8 cellular contexts compared by ENCODE assay signal in genomic region chr2:127811397-127811860, GRCh38. TPM values are rescaled to one million over a fixed set of nuclear protein-coding genes. Genes with fewer than 3 reads are reported as not detected.
DNase-seq lines count a peak whose midpoint lies in the region; ATAC-seq and TF ChIP-seq lines count a peak whose summit lies in the region.

No MANE protein-coding gene starts in this region.

- peaks cover 29% of the 10 kb centered on the region for H3K4me1 Mint-ChIP-seq in T-helper 1 cell treated with Interleukin-12 subunit alpha and Interleukin-12 subunit beta and Interleukin-4 antibody, amounts not matched to agents 30 μg/mL and 1 μg/mL, for 36 hours (ENCODE audit: low read depth)
- H3K4me1 Mint-ChIP-seq in central memory CD8-positive, alpha-beta T cell, result peaks cover 42% of the 10 kb centered on the region
- H3K4me1 Mint-ChIP-seq in type B pancreatic cell (ENCODE audit: unreplicated experiment), result peaks cover 33% of the 10 kb centered on the region

- H3K27me3 Mint-ChIP-seq in T-helper 1 cell treated with Interleukin-12 subunit alpha and Interleukin-12 subunit beta and Interleukin-4 antibody, amounts not matched to agents 30 μg/mL and 1 μg/mL, for 36 hours (ENCODE audit: low read depth), result peaks cover 7% of the 10 kb centered on the region
- peaks cover under 1% of the 10 kb centered on the region for H3K27me3 Mint-ChIP-seq in central memory CD8-positive, alpha-beta T cell
- no peaks in the 10 kb centered on the region for H3K27me3 Mint-ChIP-seq in type B pancreatic cell

- peaks cover 33% of the 10 kb centered on the region for H3K4me1 ChIP-seq in lower lobe of right lung

- TF ChIP-seq CTCF in lower lobe of right lung (IDR thresholded peaks at IDR 0.05), result no peak
- no peak for TF ChIP-seq CTCF in type B pancreatic cell (conservative IDR thresholded peaks at IDR 0.05)

- H3K4me3 Mint-ChIP-seq in T-helper 1 cell treated with Interleukin-12 subunit alpha and Interleukin-12 subunit beta and Interleukin-4 antibody, amounts not matched to agents 30 μg/mL and 1 μg/mL, for 36 hours, result peak overlapping the region; percentile 93
- H3K4me3 Mint-ChIP-seq in central memory CD8-positive, alpha-beta T cell, result peak overlapping the region; percentile 98
- H3K4me3 Mint-ChIP-seq in type B pancreatic cell, result peak overlapping the region; percentile 99

- no peaks in the 10 kb centered on the region for H3K36me3 ChIP-seq in lower lobe of right lung

- no peak for DNase-seq in T-helper 1 cell
- DNase-seq in Jurkat, Clone E6-1 (ENCODE audit: low read depth, low spot score), result no peak
- DNase-seq in central memory CD8-positive, alpha-beta T cell (ENCODE audit: low spot score in 2 of 2), result no peak
- peak; percentile 53 for DNase-seq in lower lobe of right lung
- peak; percentile 71 for DNase-seq in type B pancreatic cell (ENCODE audit: extremely low spot score, unreplicated experiment)
- no peak for DNase-seq in SHP77 (lab: John Stamatoyannopoulos, UW)
- DNase-seq in G401 (ENCODE audit: low spot score), result no peak

- peak overlapping the region; percentile 94 for H3K27ac ChIP-seq in lower lobe of right lung

- intact Hi-C loops in lower lobe of right lung (cut with DNase I), result no loop called here

- H3K9me3 Mint-ChIP-seq in T-helper 1 cell treated with Interleukin-12 subunit alpha and Interleukin-12 subunit beta and Interleukin-4 antibody, amounts not matched to agents 30 μg/mL and 1 μg/mL, for 36 hours, result no peaks in the 10 kb centered on the region
- no peaks in the 10 kb centered on the region for H3K9me3 Mint-ChIP-seq in central memory CD8-positive, alpha-beta T cell
- no peaks in the 10 kb centered on the region for H3K9me3 Mint-ChIP-seq in type B pancreatic cell

- H3K9me3 ChIP-seq in lower lobe of right lung, result no peaks in the 10 kb centered on the region

- ATAC-seq in central memory CD8-positive, alpha-beta T cell (replicated peaks; ENCODE audit: extremely low read depth, poor library complexity, severe bottlenecking), result no peak
- peak; percentile 37 to 57 for ATAC-seq in lower lobe of right lung

- H3K27ac Mint-ChIP-seq in T-helper 1 cell treated with Interleukin-12 subunit alpha and Interleukin-12 subunit beta and Interleukin-4 antibody, amounts not matched to agents 30 μg/mL and 1 μg/mL, for 36 hours, result peak overlapping the region; percentile 96
- peak overlapping the region; percentile 100 for H3K27ac Mint-ChIP-seq in central memory CD8-positive, alpha-beta T cell (ENCODE audit: low read depth)
- peak overlapping the region; percentile 100 for H3K27ac Mint-ChIP-seq in type B pancreatic cell

- in situ Hi-C loops in G401 (cut with HindIII; ENCODE audit: low sequenced_read_pairs), result no loop called here

- peaks cover 18% of the 10 kb centered on the region for H3K36me3 Mint-ChIP-seq in T-helper 1 cell treated with Interleukin-12 subunit alpha and Interleukin-12 subunit beta and Interleukin-4 antibody, amounts not matched to agents 30 μg/mL and 1 μg/mL, for 36 hours (ENCODE audit: low read depth)
- H3K36me3 Mint-ChIP-seq in central memory CD8-positive, alpha-beta T cell (ENCODE audit: insufficient read depth), result peaks cover 20% of the 10 kb centered on the region
- peaks cover 8% of the 10 kb centered on the region for H3K36me3 Mint-ChIP-seq in type B pancreatic cell

- H3K27me3 ChIP-seq in lower lobe of right lung (ENCODE audit: low read depth), result no peaks in the 10 kb centered on the region

- H3K4me3 ChIP-seq in Jurkat, Clone E6-1 (ENCODE audit: low read length), result peak overlapping the region; percentile 80
- peak overlapping the region; percentile 88 for H3K4me3 ChIP-seq in lower lobe of right lung

RNA-seq across cellular contexts. Expression of gene WDR33, which starts 0.5 kb away (rescaled TPM):
- polyA plus RNA-seq in Jurkat, Clone E6-1 (2012; ENCODE audit: insufficient read depth, insufficient read length), result 69.2 TPM
- 55.4 TPM for total RNA-seq in lower lobe of right lung
- total RNA-seq in type B pancreatic cell (ENCODE audit: low replicate concordance), result 54.7 and 58.4 TPM in 2 replicates
- 33.4 and 47.6 TPM in 2 replicates for total RNA-seq in G401 (2014; rRNA removed; shearing (Covaris generic))

RNA-seq across cellular contexts. Expression of gene POLR2D, which starts 46.5 kb away (rescaled TPM):
- polyA plus RNA-seq in Jurkat, Clone E6-1 (2012; ENCODE audit: insufficient read depth, insufficient read length), result 63.3 TPM
- total RNA-seq in lower lobe of right lung (20.5 TPM), type B pancreatic cell (ENCODE audit: low replicate concordance) (36.0 and 52.6 TPM in 2 replicates)
- total RNA-seq in G401 (2014; rRNA removed; shearing (Covaris generic)), result 54.8 and 57.8 TPM in 2 replicates

Comparison
In these comparisons a context has a peak if more than half of its experiments do, and no peak if none do; other contexts are left out.
1. DNase-seq: peak in lower lobe of right lung (single experiment) and type B pancreatic cell (single experiment); none in T-helper 1 cell (0 of 5), Jurkat, Clone E6-1 (single experiment), central memory CD8-positive, alpha-beta T cell (0 of 2), SHP77 (0 of 2) and G401 (single experiment).
2. Peak in every context shown above with its lines, with median percentiles within 50 percentile points of each other: H3K27ac Mint-ChIP-seq and H3K4me3 Mint-ChIP-seq.